ENCODE assay signal across 10 cellular contexts in the genomic region with DNA sequence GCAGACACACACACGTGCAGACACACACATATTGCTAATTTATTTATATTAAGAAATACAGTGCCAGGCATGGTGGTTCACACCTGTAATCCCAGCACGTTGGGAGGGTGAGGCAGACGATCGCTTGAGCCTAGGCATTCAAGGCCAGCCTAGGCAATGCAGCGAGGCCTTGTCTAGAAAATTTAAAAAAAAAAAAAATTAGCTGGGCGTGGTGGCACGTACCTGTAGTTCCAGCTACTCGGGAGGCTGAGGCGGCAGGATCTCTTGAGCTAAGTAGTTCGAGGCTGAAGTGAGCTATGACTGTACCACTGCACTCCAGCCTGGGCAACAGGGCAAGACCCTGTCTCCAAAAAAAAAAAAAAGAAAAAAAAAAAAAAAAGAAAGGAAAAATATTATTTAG. TPM values are rescaled to one million over a fixed set of nuclear protein-coding genes. Genes with fewer than 3 reads are reported as not detected.
A peak's percentile ranks its signal among the peaks of the same experiment; 100 is the strongest.
DNase-seq lines count a peak whose midpoint lies in the region; ATAC-seq, FAIRE-seq and TF ChIP-seq lines count a peak whose summit lies in the region.
"Had no signal": no experiment of that assay in that cellular context is flagged by ENCODE, and none has a peak within 500 bp of the region (broad histone marks: within the 10 kb centered on the region; RNA-seq: fewer than 3 reads in every experiment).

No MANE protein-coding gene starts in this region.

- H3K9me3 Mint-ChIP-seq in activated CD8-positive, alpha-beta memory T cell treated with anti-CD3 and anti-CD28 coated beads, Interleukin-2, amount 10 ng/mL, durations not matched to agents 7 days and 5 days (ENCODE audit: low read depth) = no peaks in the 10 kb centered on the region
- H3K9me3 Mint-ChIP-seq: nephron had no signal

- no peak for DNase-seq in activated CD8-positive, alpha-beta memory T cell treated with anti-CD3 and anti-CD28 coated beads, Interleukin-2, amount 10 ng/mL, durations not matched to agents 7 days and 5 days
- no peak for DNase-seq in activated CD8-positive, alpha-beta memory T cell treated with anti-CD3 and anti-CD28 coated beads, Interleukin-2, amount 50 U/mL, for 4 hours
- DNase-seq in body of pancreas = no peak
- DNase-seq in left lung = no peak
- DNase-seq in tibial artery = no peak
- no peak for DNase-seq in urothelium cell line (ENCODE audit: low spot score)
- no peak for DNase-seq in sciatic nerve (ENCODE audit: low spot score)
- DNase-seq in SKM-1 (lab: John Stamatoyannopoulos, UW; ENCODE audit: unreplicated experiment) = no peak

- no peak overlapping the region for H3K4me3 Mint-ChIP-seq in activated CD8-positive, alpha-beta memory T cell treated with anti-CD3 and anti-CD28 coated beads, Interleukin-2, amount 10 ng/mL, durations not matched to agents 7 days and 5 days
- H3K4me3 Mint-ChIP-seq: nephron had no signal

- TF ChIP-seq CTCF in body of pancreas (IDR thresholded peaks at IDR 0.05) (no peak), left lung (IDR thresholded peaks at IDR 0.05) (no peak), tibial artery (IDR thresholded peaks at IDR 0.05) (no peak)

- H3K4me1 ChIP-seq in body of pancreas (peaks cover 85% of the 10 kb centered on the region), left lung (peaks cover 23 to 82% of the 10 kb centered on the region in 2 donors), tibial artery (peaks cover 0 to 99% (median 66%) of the 10 kb centered on the region in 4 donors)

- intact Hi-C loops in body of pancreas (cut with DNase I) (no loop called here), left lung (cut with DNase I) (no loop called here), tibial artery (cut with DNase I; ENCODE audit: low total_unique reads) (loop anchor here (1.0 kb wide), 1 partner anchor 30 kb away; no protein-coding TSS in a partner anchor), sciatic nerve (cut with DNase I) (no loop called here)

- no peak overlapping the region for H3K4me3 ChIP-seq in body of pancreas
- H3K4me3 ChIP-seq in left lung = no peak overlapping the region
- no peak overlapping the region for H3K4me3 ChIP-seq in tibial artery

- CTCF ChIA-PET in activated CD8-positive, alpha-beta memory T cell treated with anti-CD3 and anti-CD28 coated beads, Interleukin-2, amount 10 ng/mL, durations not matched to agents 7 days and 5 days (lab: Charles Lee) = interaction anchor here (2.1 kb wide), 1 partner anchor 46 kb away, joined by 9 read pairs; no protein-coding TSS in a partner anchor

- H3K27me3 ChIP-seq in body of pancreas (no peaks in the 10 kb centered on the region), left lung (no peaks in the 10 kb centered on the region), tibial artery (no peaks in the 10 kb centered on the region)

- no peak for TF ChIP-seq POLR2A in body of pancreas (IDR thresholded peaks at IDR 0.05)

- H3K27ac ChIP-seq in body of pancreas = peak overlapping the region in 3 of 4 donors; percentile 44 to 67 (median 52)
- peak overlapping the region; percentile 69 to 82 for H3K27ac ChIP-seq in left lung
- H3K27ac ChIP-seq in tibial artery = peak overlapping the region; percentile 81 to 83

- 73 to 82% methylated on average over 10 of the region's 10 CpGs for WGBS in body of pancreas, 2 donors

- peaks cover 19% of the 10 kb centered on the region for H3K36me3 Mint-ChIP-seq in activated CD8-positive, alpha-beta memory T cell treated with anti-CD3 and anti-CD28 coated beads, Interleukin-2, amount 10 ng/mL, durations not matched to agents 7 days and 5 days

- no peak for ATAC-seq in activated CD8-positive, alpha-beta memory T cell treated with anti-CD3 and anti-CD28 coated beads, Interleukin-2, amount 10 ng/mL, durations not matched to agents 7 days and 5 days
- ATAC-seq in body of pancreas = no peak
- ATAC-seq in left lung = no peak
- no peak for ATAC-seq in sciatic nerve

- no peaks in the 10 kb centered on the region for H3K9me3 ChIP-seq in body of pancreas
- H3K9me3 ChIP-seq in left lung = no peaks in the 10 kb centered on the region
- no peaks in the 10 kb centered on the region for H3K9me3 ChIP-seq in tibial artery

- no peak for FAIRE-seq in urothelium cell line (lab: Jason Lieb, UNC)
- FAIRE-seq: endometrium had no signal

- H3K4me1 Mint-ChIP-seq in activated CD8-positive, alpha-beta memory T cell treated with anti-CD3 and anti-CD28 coated beads, Interleukin-2, amount 10 ng/mL, durations not matched to agents 7 days and 5 days = peaks cover 70% of the 10 kb centered on the region

- peak overlapping the region; percentile 92 for H3K27ac Mint-ChIP-seq in activated CD8-positive, alpha-beta memory T cell treated with anti-CD3 and anti-CD28 coated beads, Interleukin-2, amount 10 ng/mL, durations not matched to agents 7 days and 5 days

- no peaks in the 10 kb centered on the region for H3K36me3 ChIP-seq in body of pancreas (replicated peaks in 1 of 2; ENCODE audit: insufficient read depth in 1 of 2, low read depth in 2 of 2)
- H3K36me3 ChIP-seq in left lung = no peaks in the 10 kb centered on the region
- no peaks in the 10 kb centered on the region for H3K36me3 ChIP-seq in tibial artery

- H3K27me3 Mint-ChIP-seq in activated CD8-positive, alpha-beta memory T cell treated with anti-CD3 and anti-CD28 coated beads, Interleukin-2, amount 10 ng/mL, durations not matched to agents 7 days and 5 days = no peaks in the 10 kb centered on the region

RNA-seq across cellular contexts. Expression of gene ANXA4, which starts 28.8 kb away (rescaled TPM):
- 10 to 100 TPM; 56.1 to 66.6 TPM for total RNA-seq in activated CD8-positive, alpha-beta memory T cell treated with anti-CD3 and anti-CD28 coated beads, Interleukin-2, amount 10 ng/mL, durations not matched to agents 7 days and 5 days
- total RNA-seq in body of pancreas = 100 to 1,000 TPM; 382 to 399 TPM
- 100 to 1,000 TPM; 162 to 217 TPM for total RNA-seq in left lung
- 117 TPM for total RNA-seq in sciatic nerve

RNA-seq across cellular contexts. Expression of gene GMCL1, which starts 58.7 kb away (rescaled TPM):
- total RNA-seq in activated CD8-positive, alpha-beta memory T cell treated with anti-CD3 and anti-CD28 coated beads, Interleukin-2, amount 10 ng/mL, durations not matched to agents 7 days and 5 days = 10 to 100 TPM; 26.5 to 32.6 TPM
- total RNA-seq in body of pancreas (10 to 100 TPM; 16.1 to 31.6 TPM), left lung (10 to 100 TPM; 15.3 to 19.4 TPM), sciatic nerve (24.4 TPM)
